ENCODE assay signal across 19 cellular contexts in genomic region chr17:39073353-39073752, GRCh38.
A peak's percentile ranks its signal among the peaks of the same experiment; 100 is the strongest.
DNase-seq lines count a peak whose midpoint lies in the region; ATAC-seq, FAIRE-seq and TF ChIP-seq lines count a peak whose summit lies in the region.
"Had no signal": no experiment of that assay in that cellular context is flagged by ENCODE, and none has a peak within 500 bp of the region (broad histone marks: within the 10 kb centered on the region; RNA-seq: fewer than 3 reads in every experiment).

No MANE protein-coding gene starts in this region.

- peaks cover 13% of the 10 kb centered on the region for H3K4me1 Mint-ChIP-seq in activated CD4-positive, alpha-beta T cell treated with anti-CD3 and anti-CD28 coated beads, Interleukin-2, amount 10 ng/mL, durations not matched to agents 24 days and 14 days
- H3K4me1 Mint-ChIP-seq: CD14-positive monocyte had no signal

- H3K27ac ChIP-seq in keratinocyte (ENCODE audit: control insufficient read depth, insufficient read depth, low read length) (no peak overlapping the region), left lung (no peak overlapping the region)
- H3K27ac ChIP-seq: 22Rv1, BLaER1, HL-60 had no signal

- no peak for TF ChIP-seq CTCF in keratinocyte (optimal IDR thresholded peaks at IDR 0.05 in 1 of 3, IDR thresholded peaks at IDR 0.05 in 1 of 3, conservative IDR thresholded peaks at IDR 0.05 in 1 of 3; ENCODE audit: extremely low read depth in 1 of 3, insufficient read depth in 2 of 3, low read length in 3 of 3)
- no peak for TF ChIP-seq CTCF in left lung (IDR thresholded peaks at IDR 0.05)

- peak overlapping the region; percentile 49 for H3K4me2 ChIP-seq in keratinocyte (ENCODE audit: control insufficient read depth, extremely low read depth, insufficient read depth, low read depth, low read length)
- H3K4me2 ChIP-seq: BLaER1 had no signal

- no peak overlapping the region for H3K4me3 Mint-ChIP-seq in activated CD4-positive, alpha-beta T cell treated with anti-CD3 and anti-CD28 coated beads, Interleukin-2, amount 10 ng/mL, durations not matched to agents 24 days and 14 days
- H3K4me3 Mint-ChIP-seq: CD14-positive monocyte; CD4-positive, alpha-beta memory T cell; H9 had no signal

- H3K4me1 ChIP-seq in keratinocyte (ENCODE audit: control insufficient read depth, extremely low read depth, insufficient read depth, low read length) (peaks cover 17% of the 10 kb centered on the region), left lung (no peaks in the 10 kb centered on the region)
- H3K4me1 ChIP-seq: BLaER1 had no signal

- H3K4me3 ChIP-seq in keratinocyte (ENCODE audit: control insufficient read depth in 2 of 3, extremely low read depth in 1 of 3, insufficient read depth in 2 of 3, low read depth in 1 of 3, low read length in 3 of 3) (no peak overlapping the region), left lung (no peak overlapping the region)
- H3K4me3 ChIP-seq: BLaER1 had no signal

- intact Hi-C loops in activated CD4-positive, alpha-beta T cell treated with anti-CD3 and anti-CD28 coated beads, Interleukin-2, amount 10 ng/mL, durations not matched to agents 24 days and 14 days (cut with micrococcal nuclease) = no loop called here
- intact Hi-C loops in left lung (cut with DNase I) = loop anchor here in 1 of 2 donors (10.0 kb wide), 1 partner anchor 71 kb away; no protein-coding TSS in a partner anchor

- H3K9ac ChIP-seq in keratinocyte (ENCODE audit: control insufficient read depth, extremely low read depth, insufficient read depth, low read length) = no peak overlapping the region
- H3K9ac ChIP-seq: BLaER1 had no signal

- no peak overlapping the region for H2AFZ ChIP-seq in keratinocyte (ENCODE audit: control insufficient read depth, low read length)

- no peaks in the 10 kb centered on the region for H3K9me3 Mint-ChIP-seq in activated CD4-positive, alpha-beta T cell treated with anti-CD3 and anti-CD28 coated beads, Interleukin-2, amount 10 ng/mL, durations not matched to agents 24 days and 14 days
- H3K9me3 Mint-ChIP-seq: CD14-positive monocyte; CD4-positive, alpha-beta memory T cell; H9 had no signal

- no peaks in the 10 kb centered on the region for H3K9me1 ChIP-seq in keratinocyte (ENCODE audit: control insufficient read depth, extremely low read depth, insufficient read depth, low read length)

- dilution Hi-C loops in keratinocyte (cut with MboI; ENCODE audit: extremely low pct_ligation_motif_present, low sequenced_read_pairs) = no loop called here

- H3K36me3 Mint-ChIP-seq in activated CD4-positive, alpha-beta T cell treated with anti-CD3 and anti-CD28 coated beads, Interleukin-2, amount 10 ng/mL, durations not matched to agents 24 days and 14 days (ENCODE audit: low read depth) = no peaks in the 10 kb centered on the region

- no peak for DNase-seq in activated CD4-positive, alpha-beta T cell treated with anti-CD3 and anti-CD28 coated beads, Interleukin-2, amount 10 ng/mL, durations not matched to agents 24 days and 14 days
- no peak for DNase-seq in activated CD4-positive, alpha-beta T cell treated with anti-CD3 and anti-CD28 coated beads, Interleukin-2, amount 50 U/mL, for 48 hours
- DNase-seq in HTR-8/SVneo (ENCODE audit: insufficient read length, low spot score) = no peak
- DNase-seq in keratinocyte (ENCODE audit: low read depth, low spot score) = no peak
- no peak for DNase-seq in RPMI8226
- no peak for DNase-seq in NCI-H146 (lab: John Stamatoyannopoulos, UW)
- no peak for DNase-seq in left lung
- DNase-seq: CD4-positive, alpha-beta memory T cell; DMS153; GDM1; H9; IMR-90; KBM-7 had no signal

- no peaks in the 10 kb centered on the region for H4K20me1 ChIP-seq in keratinocyte (ENCODE audit: control insufficient read depth, extremely low read depth, insufficient read depth, low read length)
- H4K20me1 ChIP-seq: BLaER1 had no signal

- H3K9me3 ChIP-seq in keratinocyte (ENCODE audit: control insufficient read depth, low read depth, low read length) (no peaks in the 10 kb centered on the region), left lung (no peaks in the 10 kb centered on the region)
- H3K9me3 ChIP-seq: BLaER1 had no signal

- peak overlapping the region; percentile 8 for H3K27ac Mint-ChIP-seq in activated CD4-positive, alpha-beta T cell treated with anti-CD3 and anti-CD28 coated beads, Interleukin-2, amount 10 ng/mL, durations not matched to agents 24 days and 14 days
- H3K27ac Mint-ChIP-seq: CD14-positive monocyte had no signal

- H3K36me3 ChIP-seq in keratinocyte (ENCODE audit: control insufficient read depth in 2 of 2, extremely low read depth in 1 of 2, insufficient read depth in 2 of 2, low read length in 2 of 2) (no peaks in the 10 kb centered on the region), left lung (no peaks in the 10 kb centered on the region)
- H3K36me3 ChIP-seq: BLaER1 had no signal

- H3K79me2 ChIP-seq in keratinocyte (ENCODE audit: control insufficient read depth, insufficient read depth, low read length) = no peaks in the 10 kb centered on the region

- FAIRE-seq in HTR-8/SVneo (lab: Jason Lieb, UNC) (peak; percentile 85), keratinocyte (lab: Jason Lieb, UNC) (no peak)
- FAIRE-seq: GM19239, H1 had no signal

- ATAC-seq in left lung = no peak

- H3K27me3 Mint-ChIP-seq in activated CD4-positive, alpha-beta T cell treated with anti-CD3 and anti-CD28 coated beads, Interleukin-2, amount 10 ng/mL, durations not matched to agents 24 days and 14 days = peaks cover 2% of the 10 kb centered on the region

- H3K27me3 ChIP-seq in keratinocyte (ENCODE audit: control insufficient read depth, extremely low read depth, insufficient read depth, low read length) (no peaks in the 10 kb centered on the region), left lung (no peaks in the 10 kb centered on the region)
- H3K27me3 ChIP-seq: BLaER1 had no signal
